Comparison of ENCODE assay signal across 8 cellular contexts in genomic region chr19:47274071-47274890, GRCh38. TPM values are rescaled to one million over a fixed set of nuclear protein-coding genes. Genes with fewer than 3 reads are reported as not detected.
A peak's percentile ranks its signal among the peaks of the same experiment; 100 is the strongest.
DNase-seq lines count a peak whose midpoint lies in the region; ATAC-seq and TF ChIP-seq lines count a peak whose summit lies in the region.

Gene INAFM1, plus strand, starts transcription at chr19:47274885. Its CDS starts 35 bp downstream, at chr19:47274920.

- H3K27ac Mint-ChIP-seq in activated T-helper 1 cell treated with anti-CD3 and anti-CD28 coated beads, Interleukin-12 subunit alpha, Interleukin-12 subunit beta, Interleukin-2, Interleukin-4 antibody, amounts not matched to agents 30 ng/mL and 10 ng/mL and 1 ng/mL, durations not matched to agents 14 hours and 24 hours and 36 hours = peak within 1 kb of the TSS; percentile 98
- H3K27ac Mint-ChIP-seq in natural killer cell = peak within 1 kb of the TSS; percentile 93 to 96
- peak within 1 kb of the TSS; percentile 94 for H3K27ac Mint-ChIP-seq in stimulated activated naive B cell treated with anti-CD40 and anti-IgM and Interleukin-4, amounts not matched to agents 10 μg/mL and 1 μg/mL and 100 μg/mL, for 72 hours

- peaks cover 29% of the 10 kb centered on the region for H3K4me1 Mint-ChIP-seq in activated T-helper 1 cell treated with anti-CD3 and anti-CD28 coated beads, Interleukin-12 subunit alpha, Interleukin-12 subunit beta, Interleukin-2, Interleukin-4 antibody, amounts not matched to agents 30 ng/mL and 10 ng/mL and 1 ng/mL, durations not matched to agents 14 hours and 24 hours and 36 hours (ENCODE audit: low read depth)
- peaks cover 14 to 33% of the 10 kb centered on the region in 2 donors for H3K4me1 Mint-ChIP-seq in natural killer cell
- peaks cover 29 to 40% of the 10 kb centered on the region in 2 donors for H3K4me1 Mint-ChIP-seq in stimulated activated naive B cell treated with anti-CD40 and anti-IgM and Interleukin-4, amounts not matched to agents 10 μg/mL and 1 μg/mL and 100 μg/mL, for 72 hours

- H3K36me3 ChIP-seq in fibroblast of lung (ENCODE audit: control insufficient read depth, insufficient read depth, low read length) = peaks cover 4% of the 10 kb centered on the region

- DNase-seq in DMS153 treated with DMSO at 0.1 percent for 48 hours (lab: John Stamatoyannopoulos, UW; ENCODE audit: unreplicated experiment) (peak; percentile 77), LNCaP clone FGC (ENCODE audit: low read depth) (peak; percentile 25), RPMI7951 (ENCODE audit: low read depth) (peak; percentile 86), fibroblast of lung (ENCODE audit: low read depth in 2 of 2) (peak; percentile 86 to 94), natural killer cell (peak; percentile 99)
- DNase-seq in activated T-helper 1 cell treated with anti-CD3 and anti-CD28 coated beads, Interleukin-12 subunit alpha, Interleukin-12 subunit beta, Interleukin-2, Interleukin-4 antibody, amounts not matched to agents 30 ng/mL and 10 ng/mL and 1 ng/mL, durations not matched to agents 14 hours and 24 hours and 36 hours (ENCODE audit: low spot score) = peak; percentile 96
- peak; percentile 97 for DNase-seq in stimulated activated naive B cell treated with anti-CD40 and anti-IgM and Interleukin-4, amounts not matched to agents 10 μg/mL and 1 μg/mL and 100 μg/mL, for 72 hours

- peak within 1 kb of the TSS; percentile 92 for H3K4me3 Mint-ChIP-seq in activated T-helper 1 cell treated with anti-CD3 and anti-CD28 coated beads, Interleukin-12 subunit alpha, Interleukin-12 subunit beta, Interleukin-2, Interleukin-4 antibody, amounts not matched to agents 30 ng/mL and 10 ng/mL and 1 ng/mL, durations not matched to agents 14 hours and 24 hours and 36 hours
- peak within 1 kb of the TSS; percentile 95 for H3K4me3 Mint-ChIP-seq in natural killer cell
- H3K4me3 Mint-ChIP-seq in stimulated activated naive B cell treated with anti-CD40 and anti-IgM and Interleukin-4, amounts not matched to agents 10 μg/mL and 1 μg/mL and 100 μg/mL, for 72 hours = peak within 1 kb of the TSS; percentile 84 to 88

- no peaks in the 10 kb centered on the region for H3K9me3 Mint-ChIP-seq in activated T-helper 1 cell treated with anti-CD3 and anti-CD28 coated beads, Interleukin-12 subunit alpha, Interleukin-12 subunit beta, Interleukin-2, Interleukin-4 antibody, amounts not matched to agents 30 ng/mL and 10 ng/mL and 1 ng/mL, durations not matched to agents 14 hours and 24 hours and 36 hours
- H3K9me3 Mint-ChIP-seq in natural killer cell = no peaks in the 10 kb centered on the region
- no peaks in the 10 kb centered on the region for H3K9me3 Mint-ChIP-seq in stimulated activated naive B cell treated with anti-CD40 and anti-IgM and Interleukin-4, amounts not matched to agents 10 μg/mL and 1 μg/mL and 100 μg/mL, for 72 hours

- H3K4me1 ChIP-seq in fibroblast of lung (ENCODE audit: control insufficient read depth, extremely low read depth, insufficient read depth, low read length) = peaks cover 25% of the 10 kb centered on the region

- no peaks in the 10 kb centered on the region for H3K27me3 ChIP-seq in fibroblast of lung (ENCODE audit: control insufficient read depth, insufficient read depth, low read length)

- intact Hi-C loops in activated T-helper 1 cell treated with anti-CD3 and anti-CD28 coated beads, Interleukin-12 subunit alpha, Interleukin-12 subunit beta, Interleukin-2, Interleukin-4 antibody, amounts not matched to agents 30 ng/mL and 10 ng/mL and 1 ng/mL, durations not matched to agents 14 hours and 24 hours and 36 hours (cut with micrococcal nuclease) = loop anchor here (1.0 to 5.0 kb wide), 13 partner anchors 17 to 640 kb away; partner anchors contain the start of genes ARHGAP35, DHX34, KPTN and NAPA
- intact Hi-C loops in natural killer cell (cut with micrococcal nuclease) = loop anchor here (1.0 to 10.0 kb wide), 3 partner anchors 17 to 419 kb away; partner anchors contain the start of gene AP2S1

- H3K4me3 ChIP-seq in LNCaP clone FGC (ENCODE audit: low read depth, low read length) (peak within 1 kb of the TSS; percentile 68), fibroblast of lung (replicated peaks in 1 of 4; ENCODE audit: control extremely low read depth in 1 of 4, insufficient read depth in 1 of 4, low read depth in 3 of 4, low read length in 4 of 4) (peak within 1 kb of the TSS; percentile 63 to 85 (median 73))

- TF ChIP-seq CTCF in LNCaP clone FGC (IDR thresholded peaks at IDR 0.05; ENCODE audit: control insufficient read depth, extremely low read depth, insufficient read depth) (no peak), fibroblast of lung (conservative IDR thresholded peaks at IDR 0.05 in 1 of 2, IDR thresholded peaks at IDR 0.05 in 1 of 2; ENCODE audit: low read depth in 1 of 2, low read length in 2 of 2) (no peak), natural killer cell (IDR thresholded peaks at IDR 0.05) (no peak)

- peak within 1 kb of the TSS; percentile 94 for H3K27ac ChIP-seq in fibroblast of lung (ENCODE audit: insufficient read depth, low read length)

- no peaks in the 10 kb centered on the region for H3K79me2 ChIP-seq in fibroblast of lung (ENCODE audit: control insufficient read depth, insufficient read depth, low read length)

- no peaks in the 10 kb centered on the region for H3K27me3 Mint-ChIP-seq in activated T-helper 1 cell treated with anti-CD3 and anti-CD28 coated beads, Interleukin-12 subunit alpha, Interleukin-12 subunit beta, Interleukin-2, Interleukin-4 antibody, amounts not matched to agents 30 ng/mL and 10 ng/mL and 1 ng/mL, durations not matched to agents 14 hours and 24 hours and 36 hours (ENCODE audit: insufficient read depth)
- no peaks in the 10 kb centered on the region for H3K27me3 Mint-ChIP-seq in natural killer cell (ENCODE audit: low read depth in 2 of 2)
- no peaks in the 10 kb centered on the region for H3K27me3 Mint-ChIP-seq in stimulated activated naive B cell treated with anti-CD40 and anti-IgM and Interleukin-4, amounts not matched to agents 10 μg/mL and 1 μg/mL and 100 μg/mL, for 72 hours

- peak within 1 kb of the TSS; percentile 64 for H2AFZ ChIP-seq in fibroblast of lung (ENCODE audit: low read length)

- peak within 1 kb of the TSS; percentile 87 for H3K9ac ChIP-seq in fibroblast of lung (ENCODE audit: insufficient read depth, low read length)

- no peaks in the 10 kb centered on the region for H3K9me3 ChIP-seq in fibroblast of lung (ENCODE audit: control insufficient read depth, insufficient read depth, low read depth, low read length)

- H4K20me1 ChIP-seq in fibroblast of lung (ENCODE audit: control insufficient read depth, extremely low read depth, insufficient read depth, low read length) = no peaks in the 10 kb centered on the region

- peaks cover 10% of the 10 kb centered on the region for H3K36me3 Mint-ChIP-seq in activated T-helper 1 cell treated with anti-CD3 and anti-CD28 coated beads, Interleukin-12 subunit alpha, Interleukin-12 subunit beta, Interleukin-2, Interleukin-4 antibody, amounts not matched to agents 30 ng/mL and 10 ng/mL and 1 ng/mL, durations not matched to agents 14 hours and 24 hours and 36 hours (ENCODE audit: low read depth)
- H3K36me3 Mint-ChIP-seq in natural killer cell = no peaks in the 10 kb centered on the region
- peaks cover 16 to 37% of the 10 kb centered on the region in 2 donors for H3K36me3 Mint-ChIP-seq in stimulated activated naive B cell treated with anti-CD40 and anti-IgM and Interleukin-4, amounts not matched to agents 10 μg/mL and 1 μg/mL and 100 μg/mL, for 72 hours

- ATAC-seq in GM21737 (IDR thresholded peaks at IDR 0.05; ENCODE audit: unreplicated experiment) = peak; percentile 47
- peak; percentile 76 to 92 (median 77) for ATAC-seq in natural killer cell
- ATAC-seq in stimulated activated naive B cell treated with anti-CD40 and anti-IgM and Interleukin-4, amounts not matched to agents 10 μg/mL and 1 μg/mL and 100 μg/mL, for 72 hours (replicated peaks) = peak; percentile 82 to 84

- H3K4me2 ChIP-seq in fibroblast of lung (ENCODE audit: extremely low read depth, insufficient read depth, low read length) = peak within 1 kb of the TSS; percentile 99

RNA-seq across cellular contexts. Expression of gene INAFM1, which starts in this region (rescaled TPM):
- 1.8 and 1.9 TPM in 2 replicates for total RNA-seq in RPMI7951 (2014; rRNA removed; shearing (Covaris generic))
- 9.3 and 10.2 TPM in 2 replicates for total RNA-seq in activated T-helper 1 cell treated with anti-CD3 and anti-CD28 coated beads, Interleukin-12 subunit alpha, Interleukin-12 subunit beta, Interleukin-2, Interleukin-4 antibody, amounts not matched to agents 30 ng/mL and 10 ng/mL and 1 ng/mL, durations not matched to agents 14 hours and 24 hours and 36 hours
- total RNA-seq in fibroblast of lung (1.8 and 3.6 TPM in 2 replicates), natural killer cell (10 to 100 TPM in 1 of 3 donors, 1 to 10 TPM in 2; 9.1 to 10.3 (median 9.5) TPM)
- polyA plus RNA-seq in fibroblast of lung = 1.9 and 2.0 TPM in 2 replicates
- polyA plus RNA-seq in fibroblast of lung (2012) = 17.9 and 20.4 TPM in 2 replicates
- 2.7 and 5.7 TPM in 2 replicates for polyA minus RNA-seq in fibroblast of lung (ENCODE audit: low replicate concordance)

Comparison
In these comparisons a context has a peak if more than half of its experiments do, and no peak if none do; other contexts are left out.
1. Peak in every context shown above with its lines: DNase-seq, ATAC-seq, H3K4me3 ChIP-seq and H3K27ac ChIP-seq.
2. DNase-seq: peak in every context shown above with its lines; median percentile 99 in natural killer cell; 97 in stimulated activated naive B cell treated with anti-CD40 and anti-IgM and Interleukin-4, amounts not matched to agents 10 μg/mL and 1 μg/mL and 100 μg/mL, for 72 hours; 96 in activated T-helper 1 cell treated with anti-CD3 and anti-CD28 coated beads, Interleukin-12 subunit alpha, Interleukin-12 subunit beta, Interleukin-2, Interleukin-4 antibody, amounts not matched to agents 30 ng/mL and 10 ng/mL and 1 ng/mL, durations not matched to agents 14 hours and 24 hours and 36 hours; 90 in fibroblast of lung; 86 in RPMI7951; 77 in DMS153 treated with DMSO at 0.1 percent for 48 hours; 25 in LNCaP clone FGC.